33 cellular contexts compared by ENCODE assay signal in the genomic region with DNA sequence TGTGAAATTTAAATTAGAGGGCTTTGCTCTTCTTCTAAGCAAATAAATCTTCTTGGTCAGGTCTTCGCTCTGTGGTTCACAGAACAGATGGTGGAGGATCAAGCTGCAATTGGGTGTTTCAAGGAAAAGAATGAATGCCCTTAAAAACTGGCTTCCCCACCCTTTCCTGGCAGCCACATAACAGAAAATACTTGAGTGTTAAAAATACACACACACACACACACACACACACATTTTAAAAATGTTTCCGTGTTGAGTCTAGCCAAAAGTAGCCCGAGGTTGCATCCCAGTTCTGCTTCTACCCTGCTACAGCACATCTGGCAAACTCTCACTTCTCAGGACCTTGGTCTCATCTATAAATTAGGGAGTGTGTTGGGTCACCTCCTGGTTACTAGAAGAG. TPM values are rescaled to one million over a fixed set of nuclear protein-coding genes. Genes with fewer than 3 reads are reported as not detected.
"Had no signal": no experiment of that assay in that cellular context is flagged by ENCODE, and none has a peak within 500 bp of the region (broad histone marks: within the 10 kb centered on the region; RNA-seq: fewer than 3 reads in every experiment).

No MANE protein-coding gene starts in this region.

- H3K4me1 ChIP-seq: adrenal gland, breast epithelium had no signal

- ATAC-seq: activated CD8-positive, alpha-beta memory T cell treated with anti-CD3 and anti-CD28 coated beads, Interleukin-2, amount 10 ng/mL, durations not matched to agents 7 days and 5 days; activated T-helper 17 cell treated with anti-CD3 and anti-CD28 coated beads, Interleukin-2, amount 50 U/mL, for 72 hours; T-cell had no signal

- H3K27ac Mint-ChIP-seq: activated B cell treated with CpG ODN at 0.5 μM for 24 hours; activated CD4-positive, alpha-beta T cell treated with anti-CD3 and anti-CD28 coated beads, Interleukin-2, amount 10 ng/mL, durations not matched to agents 24 days and 14 days; activated CD8-positive, alpha-beta memory T cell treated with anti-CD3 and anti-CD28 coated beads, Interleukin-2, amount 10 ng/mL, durations not matched to agents 7 days and 5 days; activated naive CD4-positive, alpha-beta T cell treated with anti-CD3 and anti-CD28 coated beads for 36 hours; activated naive CD8-positive, alpha-beta T cell treated with anti-CD3 and anti-CD28 coated beads for 36 hours; activated T-cell treated with anti-CD3 and anti-CD28 coated beads, Interleukin-2, amount 50 U/mL, for 24 hours; activated T-helper 17 cell treated with anti-CD3 and anti-CD28 coated beads, Interleukin-2, amount 50 U/mL, for 72 hours; T-cell had no signal

- H3K9me3 ChIP-seq: adrenal gland, breast epithelium, MG63 had no signal

- H3K9me3 Mint-ChIP-seq: activated B cell treated with CpG ODN at 0.5 μM for 24 hours; activated CD4-positive, alpha-beta T cell treated with anti-CD3 and anti-CD28 coated beads, Interleukin-2, amount 10 ng/mL, durations not matched to agents 24 days and 14 days; activated naive CD4-positive, alpha-beta T cell treated with anti-CD3 and anti-CD28 coated beads for 36 hours; activated naive CD8-positive, alpha-beta T cell treated with anti-CD3 and anti-CD28 coated beads for 36 hours; activated T-cell treated with anti-CD3 and anti-CD28 coated beads, Interleukin-2, amount 50 U/mL, for 24 hours; activated T-helper 17 cell treated with anti-CD3 and anti-CD28 coated beads, Interleukin-2, amount 50 U/mL, for 72 hours; T-cell had no signal

- DNase-seq: activated B cell treated with CpG ODN at 0.5 μM for 24 hours; activated CD4-positive, alpha-beta T cell treated with anti-CD3 and anti-CD28 coated beads for 1 hour; activated CD4-positive, alpha-beta T cell treated with anti-CD3 and anti-CD28 coated beads, Interleukin-2, amount 10 ng/mL, durations not matched to agents 24 days and 14 days; activated CD4-positive, alpha-beta T cell treated with anti-CD3 and anti-CD28 coated beads, Interleukin-2, amount 50 U/mL, for 48 hours; activated CD8-positive, alpha-beta memory T cell treated with anti-CD3 and anti-CD28 coated beads, Interleukin-2, amount 10 ng/mL, durations not matched to agents 7 days and 5 days; activated gamma-delta T cell; activated naive CD4-positive, alpha-beta T cell treated with anti-CD3 and anti-CD28 coated beads for 36 hours; activated naive CD8-positive, alpha-beta T cell treated with anti-CD3 and anti-CD28 coated beads for 36 hours; activated T-cell treated with anti-CD3 and anti-CD28 coated beads, Interleukin-2, amount 50 U/mL, for 24 hours; adrenal gland; anterior cingulate cortex; caudate nucleus; MG63; MV-4-11; NCI-H1092 treated with DMSO at 0.1 percent for 48 hours; NCI-H1417 treated with DMSO at 0.1 percent for 48 hours; NCI-H1694; NCI-H2029; NCI-H2107; NCI-H2171 treated with DMSO at 0.1 percent for 48 hours; NCI-H226; NCI-H526; NCI-H774; T-cell; T-helper 2 cell; T1000 had no signal

- H3K36me3 Mint-ChIP-seq: activated CD8-positive, alpha-beta memory T cell treated with anti-CD3 and anti-CD28 coated beads, Interleukin-2, amount 10 ng/mL, durations not matched to agents 7 days and 5 days; activated naive CD8-positive, alpha-beta T cell treated with anti-CD3 and anti-CD28 coated beads for 36 hours; T-cell had no signal

- H3K27ac ChIP-seq: adrenal gland, breast epithelium, KMS-11, SK-N-MC had no signal

- H3K9ac ChIP-seq: KMS-11 had no signal

- H3K4me2 ChIP-seq: KMS-11 had no signal

- H3K4me3 ChIP-seq: adrenal gland, breast epithelium, MG63, SK-N-MC had no signal

- H3K36me3 ChIP-seq: adrenal gland, breast epithelium, MG63 had no signal

- H3K27me3 ChIP-seq: adrenal gland, breast epithelium, MG63 had no signal

RNA-seq across cellular contexts. Expression of gene FGFBP2, which starts 56.7 kb away (rescaled TPM):
- total RNA-seq: activated naive CD4-positive, alpha-beta T cell treated with anti-CD3 and anti-CD28 coated beads for 36 hours; NCI-H460; OCI-LY7; RPMI7951 had no signal
